10 cellular contexts compared by ENCODE assay signal in the genomic region with DNA sequence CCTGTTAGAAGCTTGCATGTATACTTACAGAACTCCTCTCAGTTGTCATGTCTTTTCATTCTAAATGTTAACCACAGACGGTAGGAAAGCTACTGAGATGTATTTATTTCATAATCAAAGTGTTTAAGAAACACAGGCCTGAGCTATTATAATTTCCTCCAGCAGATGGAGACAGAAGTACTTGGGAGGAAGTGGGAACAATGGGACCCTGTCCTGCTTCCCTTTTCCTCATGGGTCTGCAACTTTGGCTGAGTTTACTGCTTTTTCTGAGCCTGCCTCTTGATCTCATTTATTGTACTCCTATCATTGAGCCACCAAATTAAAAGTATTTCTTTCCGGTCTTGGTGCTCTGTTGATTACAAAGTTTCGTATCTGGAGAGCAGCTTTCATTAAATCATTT.
DNase-seq lines count a peak whose midpoint lies in the region; ATAC-seq and TF ChIP-seq lines count a peak whose summit lies in the region.
"Had no signal": no experiment of that assay in that cellular context is flagged by ENCODE, and none has a peak within 500 bp of the region (broad histone marks: within the 10 kb centered on the region; RNA-seq: fewer than 3 reads in every experiment).

No MANE protein-coding gene starts in this region.

- H3K79me2 ChIP-seq in OCI-LY7 (ENCODE audit: insufficient read depth, low read depth, low read length) = no peaks in the 10 kb centered on the region

- H3K9me2 ChIP-seq in OCI-LY7 (ENCODE audit: insufficient read depth, low read length) = no peaks in the 10 kb centered on the region

- H3K4me2 ChIP-seq in OCI-LY7 (ENCODE audit: low read length) = no peak overlapping the region

- DNase-seq in ACHN = peak; percentile 40
- peak; percentile 9 for DNase-seq in OCI-LY7 (ENCODE audit: low spot score)
- peak; percentile 38 for DNase-seq in fibroblast of the aortic adventitia (ENCODE audit: low read depth)
- DNase-seq in pons (ENCODE audit: low spot score) = no peak
- DNase-seq: NCI-H1694 had no signal

- intact Hi-C loops in OCI-LY7 (cut with micrococcal nuclease; ENCODE audit: unreplicated experiment) = no loop called here

- no peak for ATAC-seq in GM21576 (IDR thresholded peaks at IDR 0.05; ENCODE audit: unreplicated experiment)
- no peak for ATAC-seq in HG03521 (IDR thresholded peaks at IDR 0.05; ENCODE audit: unreplicated experiment)
- ATAC-seq in HG03439 (IDR thresholded peaks at IDR 0.05; ENCODE audit: unreplicated experiment) = no peak

- H4K20me1 ChIP-seq in OCI-LY7 (ENCODE audit: insufficient read depth, low read length) = no peaks in the 10 kb centered on the region

- POLR2A ChIA-PET in HEK293 (lab: Yijun Ruan, JAX) = no interaction called here
- POLR2A ChIA-PET in OCI-LY7 (lab: Charles Lee) = no interaction called here

- in situ Hi-C loops in ACHN (cut with HindIII; ENCODE audit: low pct_ligation_motif_present, low pct_unique_long_range_greater_than_20kb, low sequenced_read_pairs) = no loop called here

- BruUV-seq in OCI-LY7 (replicated peaks; lab: Mats Ljungman, UMichigan) = no TSS peak

- no peaks in the 10 kb centered on the region for H3K4me1 ChIP-seq in HEK293 (ENCODE audit: control insufficient read depth, insufficient read depth, low read length)
- H3K4me1 ChIP-seq in OCI-LY7 (ENCODE audit: insufficient read depth, low read length, poor library complexity, severe bottlenecking) = no peaks in the 10 kb centered on the region
- H3K4me1 ChIP-seq: Caco-2 had no signal

- H3K36me3 ChIP-seq in HEK293 (ENCODE audit: control insufficient read depth in 2 of 2, insufficient read depth in 1 of 2, low read length in 2 of 2) (no peaks in the 10 kb centered on the region), OCI-LY7 (ENCODE audit: insufficient read depth, low read length) (no peaks in the 10 kb centered on the region)

- CTCF ChIA-PET in HEK293 (lab: Yijun Ruan, JAX) (interaction anchor here (0.7 to 1.4 kb wide), 5 partner anchors 9 to 1513 kb away, joined by 3 to 16 read pairs (median 7); no protein-coding TSS in a partner anchor), OCI-LY7 (lab: Charles Lee; ENCODE audit: unreplicated experiment) (no interaction called here)

- H3K4me3 ChIP-seq in HEK293 (ENCODE audit: low read depth, low read length) = no peak overlapping the region
- no peak overlapping the region for H3K4me3 ChIP-seq in OCI-LY7 (ENCODE audit: low read depth, low read length, poor library complexity, severe bottlenecking)
- H3K4me3 ChIP-seq in fibroblast of the aortic adventitia (ENCODE audit: low read depth, low read length) = no peak overlapping the region

- H3K9me3 ChIP-seq in HEK293 (ENCODE audit: control insufficient read depth, insufficient read depth, low read depth, low read length) (no peaks in the 10 kb centered on the region; the same call in 1 of the 2 replicates), OCI-LY7 (ENCODE audit: low read length) (no peaks in the 10 kb centered on the region)
- H3K9me3 ChIP-seq: Caco-2 had no signal

- no peak overlapping the region for H3K27ac ChIP-seq in HEK293 (ENCODE audit: extremely low read depth, low read depth, low read length)
- no peak overlapping the region for H3K27ac ChIP-seq in OCI-LY7 (ENCODE audit: low read depth, low read length, poor library complexity, severe bottlenecking)

- TF ChIP-seq CTCF in HEK293 (tag by site-specific recombination; IDR thresholded peaks at IDR 0.05) (no peak), OCI-LY7 (conservative IDR thresholded peaks at IDR 0.05; ENCODE audit: low read length) (peak; percentile 67), fibroblast of the aortic adventitia (IDR thresholded peaks at IDR 0.05; ENCODE audit: insufficient read depth, low read length) (peak; percentile 52)

- H2AFZ ChIP-seq in OCI-LY7 (ENCODE audit: low read length) = no peak overlapping the region

TF ChIP-seq in HEK293, 187 proteins besides CTCF, POLR2A, EP300 and RAD21:
- TF ChIP-seq ZNF654 (tag by site-specific recombination; IDR thresholded peaks at IDR 0.05; ENCODE audit: low read depth) (peak; percentile 43), ZFP3 (tag by site-specific recombination; IDR thresholded peaks at IDR 0.05; ENCODE audit: low read depth) (no peak)
